18 cellular contexts compared by ENCODE assay signal in genomic region chr17:80838381-80839345, GRCh38.
DNase-seq lines count a peak whose midpoint lies in the region; ATAC-seq and TF ChIP-seq lines count a peak whose summit lies in the region.
"Had no signal": no experiment of that assay in that cellular context is flagged by ENCODE, and none has a peak within 500 bp of the region (broad histone marks: within the 10 kb centered on the region; RNA-seq: fewer than 3 reads in every experiment).

No MANE protein-coding gene starts in this region.

- H3K4me1 Mint-ChIP-seq in T-helper 1 cell treated with Interleukin-12 subunit alpha and Interleukin-12 subunit beta and Interleukin-4 antibody, amounts not matched to agents 30 μg/mL and 1 μg/mL, for 36 hours (ENCODE audit: low read depth): peaks cover 29% of the 10 kb centered on the region
- peaks cover 0 to 9% (median 0%) of the 10 kb centered on the region in 3 donors for H3K4me1 Mint-ChIP-seq in CD8-positive, alpha-beta memory T cell

- no peak overlapping the region for H3K9ac ChIP-seq in Karpas-422 (ENCODE audit: low read length)

- H3K4me3 ChIP-seq in CD8-positive, alpha-beta memory T cell (ENCODE audit: low read length): no peak overlapping the region
- H3K4me3 ChIP-seq in RWPE2 (ENCODE audit: severe bottlenecking) (no peak overlapping the region), lower lobe of right lung (no peak overlapping the region), Karpas-422 (ENCODE audit: low read length) (no peak overlapping the region)
- H3K4me3 ChIP-seq: MG63 had no signal

- no peak overlapping the region for H3K27ac ChIP-seq in CD8-positive, alpha-beta memory T cell (ENCODE audit: low read depth, low read length)
- H3K27ac ChIP-seq in RWPE2 (ENCODE audit: poor library complexity, severe bottlenecking): no peak overlapping the region
- H3K27ac ChIP-seq in lower lobe of right lung: no peak overlapping the region
- no peak overlapping the region for H3K27ac ChIP-seq in Karpas-422 (ENCODE audit: low read length)

- CTCF ChIA-PET in CD8-positive, alpha-beta memory T cell (lab: Charles Lee): no interaction called here

- H4K20me1 ChIP-seq in Karpas-422 (ENCODE audit: insufficient read depth, low read depth, low read length): no peaks in the 10 kb centered on the region

- H3K36me3 Mint-ChIP-seq in T-helper 1 cell treated with Interleukin-12 subunit alpha and Interleukin-12 subunit beta and Interleukin-4 antibody, amounts not matched to agents 30 μg/mL and 1 μg/mL, for 36 hours (ENCODE audit: low read depth): peaks cover 23% of the 10 kb centered on the region
- peaks cover 0 to 33% (median 4%) of the 10 kb centered on the region in 3 donors for H3K36me3 Mint-ChIP-seq in CD8-positive, alpha-beta memory T cell

- no peaks in the 10 kb centered on the region for H3K9me3 ChIP-seq in CD8-positive, alpha-beta memory T cell (ENCODE audit: low read length)
- H3K9me3 ChIP-seq in RWPE2 (ENCODE audit: severe bottlenecking) (no peaks in the 10 kb centered on the region), lower lobe of right lung (no peaks in the 10 kb centered on the region), Karpas-422 (ENCODE audit: low read length) (no peaks in the 10 kb centered on the region)
- H3K9me3 ChIP-seq: MG63 had no signal

- H3K79me2 ChIP-seq in Karpas-422 (ENCODE audit: low read length): no peaks in the 10 kb centered on the region

- no peak for TF ChIP-seq CTCF in RWPE2 (IDR thresholded peaks at IDR 0.05; ENCODE audit: poor library complexity, severe bottlenecking)
- TF ChIP-seq CTCF in lower lobe of right lung (IDR thresholded peaks at IDR 0.05): no peak

- H3K27ac Mint-ChIP-seq in T-helper 1 cell treated with Interleukin-12 subunit alpha and Interleukin-12 subunit beta and Interleukin-4 antibody, amounts not matched to agents 30 μg/mL and 1 μg/mL, for 36 hours: peak overlapping the region; percentile 26
- peak overlapping the region in 5 of 8 donors; percentile 12 to 83 (median 17) for H3K27ac Mint-ChIP-seq in CD8-positive, alpha-beta memory T cell
- H3K27ac Mint-ChIP-seq: mesothelial cell of epicardium had no signal

- POLR2A ChIA-PET in CD8-positive, alpha-beta memory T cell (lab: Charles Lee): no interaction called here

- H3K9me3 Mint-ChIP-seq in T-helper 1 cell treated with Interleukin-12 subunit alpha and Interleukin-12 subunit beta and Interleukin-4 antibody, amounts not matched to agents 30 μg/mL and 1 μg/mL, for 36 hours: no peaks in the 10 kb centered on the region
- H3K9me3 Mint-ChIP-seq in CD8-positive, alpha-beta memory T cell: no peaks in the 10 kb centered on the region
- H3K9me3 Mint-ChIP-seq: activated T-cell treated with anti-CD3 and anti-CD28 coated beads, Interleukin-2, amount 50 U/mL, for 4 hours; CD14-positive monocyte; mesothelial cell of epicardium; nephron had no signal

- no peaks in the 10 kb centered on the region for H3K9me2 ChIP-seq in Karpas-422 (replicated peaks; ENCODE audit: insufficient read depth, low read length)

- no peaks in the 10 kb centered on the region for H3K27me3 ChIP-seq in CD8-positive, alpha-beta memory T cell (ENCODE audit: insufficient read depth, low read length, poor library complexity, severe bottlenecking)
- H3K27me3 ChIP-seq in RWPE2 (ENCODE audit: insufficient read depth, poor library complexity, severe bottlenecking) (no peaks in the 10 kb centered on the region), lower lobe of right lung (ENCODE audit: low read depth) (no peaks in the 10 kb centered on the region), Karpas-422 (ENCODE audit: low read length) (no peaks in the 10 kb centered on the region)
- H3K27me3 ChIP-seq: MG63 had no signal

- no peak overlapping the region for H2AFZ ChIP-seq in Karpas-422 (ENCODE audit: low read length)

- peaks cover 4% of the 10 kb centered on the region for H3K36me3 ChIP-seq in CD8-positive, alpha-beta memory T cell (ENCODE audit: insufficient read depth, low read length)
- H3K36me3 ChIP-seq in RWPE2 (ENCODE audit: low read depth) (0 out of 2 replicates have a peak, but pooled peaks cover 3% of the 10 kb centered on the region), lower lobe of right lung (peaks cover 15% of the 10 kb centered on the region), Karpas-422 (ENCODE audit: insufficient read depth, low read length) (0 out of 2 replicates have a peak, but pooled peaks cover 3% of the 10 kb centered on the region)

- intact Hi-C loops in lower lobe of right lung (cut with DNase I): no loop called here

- no peak overlapping the region for H3K4me2 ChIP-seq in Karpas-422 (ENCODE audit: low read depth, low read length, poor library complexity, severe bottlenecking)

- ATAC-seq in RWPE2 (ENCODE audit: low read depth) (no peak), lower lobe of right lung (peak in 1 of 2 donors; percentile 17)
- ATAC-seq: activated T-cell treated with anti-CD3 and anti-CD28 coated beads, Interleukin-2, amount 50 U/mL, for 4 hours; HCT116; left cardiac atrium had no signal

- no peak overlapping the region for H3K4me3 Mint-ChIP-seq in T-helper 1 cell treated with Interleukin-12 subunit alpha and Interleukin-12 subunit beta and Interleukin-4 antibody, amounts not matched to agents 30 μg/mL and 1 μg/mL, for 36 hours
- peak overlapping the region in 1 of 7 donors; percentile 6 for H3K4me3 Mint-ChIP-seq in CD8-positive, alpha-beta memory T cell
- H3K4me3 Mint-ChIP-seq: activated T-cell treated with anti-CD3 and anti-CD28 coated beads, Interleukin-2, amount 50 U/mL, for 4 hours; CD14-positive monocyte; mesothelial cell of epicardium; nephron had no signal

- no peaks in the 10 kb centered on the region for H3K27me3 Mint-ChIP-seq in T-helper 1 cell treated with Interleukin-12 subunit alpha and Interleukin-12 subunit beta and Interleukin-4 antibody, amounts not matched to agents 30 μg/mL and 1 μg/mL, for 36 hours (ENCODE audit: low read depth)
- no peaks in the 10 kb centered on the region for H3K27me3 Mint-ChIP-seq in CD8-positive, alpha-beta memory T cell

- DNase-seq in T-helper 1 cell: no peak
- DNase-seq in CD8-positive, alpha-beta memory T cell: peak in 1 of 5 donors; percentile 43
- DNase-seq in RWPE2 (ENCODE audit: low spot score): peak; percentile 58
- peak; percentile 39 for DNase-seq in lower lobe of right lung
- no peak for DNase-seq in Karpas-422
- DNase-seq in GOT3 (lab: John Stamatoyannopoulos, UW): no peak
- no peak for DNase-seq in HUDEP-2 (lab: John Stamatoyannopoulos, UW; ENCODE audit: unreplicated experiment in 76 of 76)
- DNase-seq: activated CD4-positive, alpha-beta T cell treated with anti-CD3 and anti-CD28 coated beads, Interleukin-2, amount 50 U/mL, for 4 hours; activated T-cell treated with anti-CD3 and anti-CD28 coated beads, Interleukin-2, amount 50 U/mL, for 4 hours; amniotic stem cell; left cardiac atrium; MG63; stimulated activated CD4-positive, alpha-beta T cell treated with anti-CD3 and anti-CD28 coated beads, Interleukin-4, amount 100 ng/mL, for 24 hours had no signal

- H3K4me1 ChIP-seq in CD8-positive, alpha-beta memory T cell (ENCODE audit: insufficient read depth, low read length): no peaks in the 10 kb centered on the region
- H3K4me1 ChIP-seq in RWPE2 (ENCODE audit: insufficient read depth, poor library complexity, severe bottlenecking): peaks cover under 1% of the 10 kb centered on the region
- peaks cover 8% of the 10 kb centered on the region for H3K4me1 ChIP-seq in lower lobe of right lung
- no peaks in the 10 kb centered on the region for H3K4me1 ChIP-seq in Karpas-422 (ENCODE audit: low read length)

Comparison
In these comparisons a context has a peak if more than half of its experiments do, and no peak if none do; other contexts are left out.
1. DNase-seq: peak in RWPE2 (single experiment) and lower lobe of right lung (single experiment); none in T-helper 1 cell (0 of 5), Karpas-422 (single experiment), GOT3 (single experiment) and HUDEP-2 (0 of 76).